ENCODE assay signal across 12 cellular contexts in genomic region chr9:35537898-35538297, GRCh38. TPM values are rescaled to one million over a fixed set of nuclear protein-coding genes. Genes with fewer than 3 reads are reported as not detected.
DNase-seq lines count a peak whose midpoint lies in the region; ATAC-seq, FAIRE-seq and TF ChIP-seq lines count a peak whose summit lies in the region.
"Had no signal": no experiment of that assay in that cellular context is flagged by ENCODE, and none has a peak within 500 bp of the region (broad histone marks: within the 10 kb centered on the region; RNA-seq: fewer than 3 reads in every experiment).

No MANE protein-coding gene starts in this region.

- BruUV-seq in endothelial cell of umbilical vein (replicated peaks; lab: Mats Ljungman, UMichigan), result TSS peak; percentile 81

- CTCF ChIA-PET in endothelial cell of umbilical vein (lab: Charles Lee), result interaction anchor here (1.0 to 6.3 kb wide), 12 partner anchors 10 to 57 kb away, joined by 3 to 63 read pairs (median 5); partner anchors contain the start of gene RUSC2

- H3K36me3 ChIP-seq in NT2/D1 (ENCODE audit: insufficient read depth, insufficient read length, low read length) (peaks cover 9% of the 10 kb centered on the region), endothelial cell of umbilical vein (ENCODE audit: control insufficient read depth in 2 of 2, extremely low read depth in 1 of 2, insufficient read depth in 2 of 2, low read length in 2 of 2) (no peaks in the 10 kb centered on the region), lung (ENCODE audit: control insufficient read depth in 2 of 2, insufficient read depth in 2 of 2, low read length in 2 of 2) (no peaks in the 10 kb centered on the region), smooth muscle cell (ENCODE audit: low read depth) (no peaks in the 10 kb centered on the region)

- H2AFZ ChIP-seq in endothelial cell of umbilical vein (ENCODE audit: low read depth, low read length) (no peak overlapping the region), smooth muscle cell (ENCODE audit: low read depth) (no peak overlapping the region)

- TF ChIP-seq CTCF in endothelial cell of umbilical vein (IDR thresholded peaks at IDR 0.05; ENCODE audit: extremely low read depth in 1 of 2, insufficient read depth in 1 of 2, low read depth in 1 of 2, low read length in 2 of 2) (no peak), lung (IDR thresholded peaks at IDR 0.05; ENCODE audit: control extremely low read depth, extremely low read depth) (no peak), smooth muscle cell (IDR thresholded peaks at IDR 0.05; ENCODE audit: borderline replicate concordance, insufficient read depth, poor library complexity, severe bottlenecking) (no peak)

- peaks cover 4% of the 10 kb centered on the region for H3F3A ChIP-seq in smooth muscle cell (ENCODE audit: low read depth)

- H3K36me3 Mint-ChIP-seq in activated naive CD4-positive, alpha-beta T cell treated with anti-CD3 and anti-CD28 coated beads, Interleukin-2, amount 50 U/mL, for 72 hours, result no peaks in the 10 kb centered on the region

- H3K4me2 ChIP-seq in endothelial cell of umbilical vein (ENCODE audit: insufficient read depth, low read length) (peak overlapping the region; percentile 78), smooth muscle cell (peak overlapping the region; percentile 88)

- peaks cover 6% of the 10 kb centered on the region for H3K4me1 ChIP-seq in NT2/D1 (ENCODE audit: insufficient read depth, insufficient read length)
- H3K4me1 ChIP-seq in endothelial cell of umbilical vein (ENCODE audit: control insufficient read depth, extremely low read depth, insufficient read depth, low read length), result peaks cover 30% of the 10 kb centered on the region
- H3K4me1 ChIP-seq in lung (ENCODE audit: control insufficient read depth in 2 of 2, insufficient read depth in 2 of 2, low read length in 2 of 2), result peaks cover 16 to 30% of the 10 kb centered on the region in 2 donors
- peaks cover 22% of the 10 kb centered on the region for H3K4me1 ChIP-seq in smooth muscle cell (ENCODE audit: low read depth)

- peaks cover 2% of the 10 kb centered on the region for H4K20me1 ChIP-seq in endothelial cell of umbilical vein (replicated peaks; ENCODE audit: control insufficient read depth, extremely low read depth, insufficient read depth, low read length)
- peaks cover 20% of the 10 kb centered on the region for H4K20me1 ChIP-seq in smooth muscle cell (ENCODE audit: low read depth)

- DNase-seq in NT2/D1 (ENCODE audit: low read depth, low spot score), result no peak
- DNase-seq in endothelial cell of umbilical vein (ENCODE audit: low read depth, low spot score), result no peak
- DNase-seq in lung (ENCODE audit: low spot score), result no peak
- no peak for DNase-seq in smooth muscle cell (lab: John Stamatoyannopoulos, UW; ENCODE audit: unreplicated experiment)
- no peak for DNase-seq in middle frontal gyrus (ENCODE audit: extremely low spot score, low spot score)
- DNase-seq in globus pallidus (ENCODE audit: low spot score), result no peak
- no peak for DNase-seq in activated naive CD4-positive, alpha-beta T cell treated with anti-CD3 and anti-CD28 coated beads, Interleukin-2, amount 50 U/mL, for 72 hours (ENCODE audit: low spot score in 2 of 2)
- DNase-seq in stimulated activated CD4-positive, alpha-beta T cell treated with anti-CD3 and anti-CD28 coated beads, Interleukin-2, amount 100 ng/mL, for 24 hours, result no peak
- DNase-seq: MG63; naive thymus-derived CD4-positive, alpha-beta T cell had no signal

- 48 to 67% methylated on average over 3 of the region's 3 CpGs for WGBS in lung, 2 donors
- WGBS in smooth muscle cell (ENCODE audit: low lambda C conversion rate), result 70% methylated on average over 3 of the region's 3 CpGs

- H3K9me3 Mint-ChIP-seq in activated naive CD4-positive, alpha-beta T cell treated with anti-CD3 and anti-CD28 coated beads, Interleukin-2, amount 50 U/mL, for 72 hours, result no peaks in the 10 kb centered on the region
- H3K9me3 Mint-ChIP-seq: activated T-helper 1 cell treated with anti-CD3 and anti-CD28 coated beads, Interleukin-12 subunit alpha, Interleukin-12 subunit beta, Interleukin-2, Interleukin-4 antibody, amounts not matched to agents 30 ng/mL and 10 ng/mL and 1 ng/mL, durations not matched to agents 14 hours and 24 hours and 36 hours had no signal

- TF ChIP-seq POLR2A in endothelial cell of umbilical vein (IDR thresholded peaks at IDR 0.05; ENCODE audit: low read depth, low read length), result no peak

- H3K27me3 ChIP-seq in NT2/D1 (ENCODE audit: insufficient read depth, insufficient read length) (no peaks in the 10 kb centered on the region), endothelial cell of umbilical vein (ENCODE audit: control insufficient read depth in 2 of 2, insufficient read depth in 2 of 2, low read length in 2 of 2) (no peaks in the 10 kb centered on the region), lung (ENCODE audit: control insufficient read depth, insufficient read depth) (no peaks in the 10 kb centered on the region), smooth muscle cell (ENCODE audit: low read depth) (no peaks in the 10 kb centered on the region)
- H3K27me3 ChIP-seq: MG63 had no signal

- no peak for FAIRE-seq in endothelial cell of umbilical vein (lab: Jason Lieb, UNC)
- FAIRE-seq: GM12878 had no signal

- H3K4me3 ChIP-seq in NT2/D1 (ENCODE audit: insufficient read length, low read depth), result no peak overlapping the region
- no peak overlapping the region for H3K4me3 ChIP-seq in endothelial cell of umbilical vein (replicated peaks in 1 of 3; ENCODE audit: insufficient read depth in 1 of 3, low read depth in 1 of 3, low read length in 3 of 3)
- H3K4me3 ChIP-seq in lung, result no peak overlapping the region
- H3K4me3 ChIP-seq in smooth muscle cell, result no peak overlapping the region
- H3K4me3 ChIP-seq: GM12878, MG63 had no signal

- H3K9me3 ChIP-seq in NT2/D1 (ENCODE audit: insufficient read depth, low read length), result no peaks in the 10 kb centered on the region
- H3K9me3 ChIP-seq in endothelial cell of umbilical vein (replicated peaks; ENCODE audit: control insufficient read depth, insufficient read depth, low read length), result no peaks in the 10 kb centered on the region
- H3K9me3 ChIP-seq in lung (ENCODE audit: control insufficient read depth in 2 of 2, insufficient read depth in 1 of 2, low read length in 1 of 2), result no peaks in the 10 kb centered on the region
- H3K9me3 ChIP-seq in smooth muscle cell (replicated peaks; ENCODE audit: low read depth), result no peaks in the 10 kb centered on the region
- H3K9me3 ChIP-seq: MG63 had no signal

- POLR2A ChIA-PET in endothelial cell of umbilical vein (lab: Charles Lee), result interaction anchor here (1.1 to 2.8 kb wide), 4 partner anchors 14 to 27 kb away, joined by 3 to 12 read pairs (median 4); no protein-coding TSS in a partner anchor

- peaks cover 65% of the 10 kb centered on the region for H3K79me2 ChIP-seq in endothelial cell of umbilical vein (ENCODE audit: control insufficient read depth, insufficient read depth, low read length)
- H3K79me2 ChIP-seq in smooth muscle cell (ENCODE audit: low read depth), result peaks cover 72% of the 10 kb centered on the region

- H3K9me1 ChIP-seq in endothelial cell of umbilical vein (replicated peaks; ENCODE audit: control insufficient read depth, extremely low read depth, insufficient read depth, low read length), result no peaks in the 10 kb centered on the region

- H3K9ac ChIP-seq in NT2/D1 (ENCODE audit: insufficient read length, low read depth), result peak overlapping the region; percentile 43
- peak overlapping the region; percentile 65 for H3K9ac ChIP-seq in endothelial cell of umbilical vein (replicated peaks; ENCODE audit: extremely low read depth, insufficient read depth, low read length)
- H3K9ac ChIP-seq in smooth muscle cell (ENCODE audit: low read depth), result no peak overlapping the region

- intact Hi-C loops in endothelial cell of umbilical vein (cut with micrococcal nuclease), result loop anchor here (1.0 kb wide), 2 partner anchors 20 to 48 kb away; partner anchors contain the start of gene RUSC2

- peak overlapping the region; percentile 77 for H3K27ac ChIP-seq in endothelial cell of umbilical vein (ENCODE audit: insufficient read depth, low read depth, low read length)
- peak overlapping the region; percentile 80 to 89 for H3K27ac ChIP-seq in lung (ENCODE audit: low read depth in 1 of 2, low read length in 1 of 2)
- H3K27ac ChIP-seq in smooth muscle cell (ENCODE audit: low read depth), result peak overlapping the region; percentile 81

- dilution Hi-C loops in endothelial cell of umbilical vein (cut with MboI; ENCODE audit: extremely low pct_ligation_motif_present, low sequenced_read_pairs), result no loop called here

- peak overlapping the region in 1 of 2 donors; percentile 36 for H3K27ac Mint-ChIP-seq in activated naive CD4-positive, alpha-beta T cell treated with anti-CD3 and anti-CD28 coated beads, Interleukin-2, amount 50 U/mL, for 72 hours
- H3K27ac Mint-ChIP-seq: activated T-helper 1 cell treated with anti-CD3 and anti-CD28 coated beads, Interleukin-12 subunit alpha, Interleukin-12 subunit beta, Interleukin-2, Interleukin-4 antibody, amounts not matched to agents 30 ng/mL and 10 ng/mL and 1 ng/mL, durations not matched to agents 14 hours and 24 hours and 36 hours; naive thymus-derived CD4-positive, alpha-beta T cell had no signal

- no peak for ATAC-seq in lung (ENCODE audit: insufficient read depth, low FRiP score)
- no peak for ATAC-seq in activated naive CD4-positive, alpha-beta T cell treated with anti-CD3 and anti-CD28 coated beads, Interleukin-2, amount 50 U/mL, for 72 hours
- ATAC-seq: GM12878 had no signal

TF ChIP-seq in endothelial cell of umbilical vein, 7 proteins besides CTCF, POLR2A, EP300 and RAD21:
- no peak for TF ChIP-seq FOS (IDR thresholded peaks at IDR 0.05; ENCODE audit: borderline replicate concordance, insufficient read depth, low read length)
- TF ChIP-seq EZH2 (IDR thresholded peaks at IDR 0.05; ENCODE audit: borderline replicate concordance, low read depth, low read length, severe bottlenecking), result no peak

RNA-seq across cellular contexts. Expression of gene RUSC2, which starts 48.0 kb away (rescaled TPM):
- 46.2 and 52.1 TPM in 2 replicates for total RNA-seq in endothelial cell of umbilical vein
- polyA plus RNA-seq in endothelial cell of umbilical vein, result 26.1 and 29.9 TPM in 2 replicates
- polyA plus RNA-seq in endothelial cell of umbilical vein (2011; cell fraction: cytosol; rRNA removed), result 17.3 and 22.6 TPM in 2 replicates
- 63.2 and 68.8 TPM in 2 replicates for polyA plus RNA-seq in endothelial cell of umbilical vein (2011; cell fraction: nucleus; rRNA removed)
- polyA plus RNA-seq in endothelial cell of umbilical vein (2012), result 19.2 and 22.1 TPM in 2 replicates
- 63.2 and 73.2 TPM in 2 replicates for polyA minus RNA-seq in endothelial cell of umbilical vein
- polyA minus RNA-seq in endothelial cell of umbilical vein (2011; cell fraction: cytosol; rRNA and poly(A)+ RNA removed), result 9.9 TPM
- 34.4 and 34.6 TPM in 2 replicates for polyA minus RNA-seq in endothelial cell of umbilical vein (2011; cell fraction: nucleus; rRNA and poly(A)+ RNA removed)
- 10 to 100 TPM; 12.2 to 25.7 TPM for total RNA-seq in lung
- polyA plus RNA-seq in lung, result 10 to 100 TPM; 12.8 to 16.6 TPM
- 16.5 and 18.1 TPM in 2 replicates for total RNA-seq in smooth muscle cell
- polyA plus RNA-seq in smooth muscle cell, result 21.8 and 29.5 TPM in 2 replicates
- 1 to 10 TPM; 5.1 to 10.0 TPM for total RNA-seq in activated naive CD4-positive, alpha-beta T cell treated with anti-CD3 and anti-CD28 coated beads, Interleukin-2, amount 50 U/mL, for 72 hours
- total RNA-seq: GM12878 had no signal
- polyA plus RNA-seq: GM12878 had no signal
